1 cellular context compared by ENCODE assay signal in the genomic region with DNA sequence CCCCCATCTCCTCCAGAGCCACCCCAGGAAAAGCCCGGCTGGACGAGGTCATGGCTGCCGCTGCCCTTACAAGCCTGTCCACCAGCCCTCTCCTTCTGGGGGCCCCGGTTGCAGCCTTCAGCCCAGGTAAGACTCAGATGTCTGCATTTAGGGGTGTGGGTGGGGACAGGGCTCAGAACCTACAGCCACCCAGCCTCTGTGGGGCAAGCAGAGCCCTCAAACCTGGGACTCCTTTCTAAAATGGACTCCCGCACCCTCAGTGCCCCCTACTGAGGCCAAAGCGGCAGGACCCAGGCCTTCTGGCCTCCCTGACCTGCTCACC.
TF ChIP-seq lines count a peak whose summit lies in the region.

No MANE protein-coding gene starts in this region.

TF ChIP-seq in GM23338, 12 proteins besides CTCF, POLR2A, EP300 and RAD21 (continued from another document):
- no peak for TF ChIP-seq ETS1 (IDR thresholded peaks at IDR 0.05)
- TF ChIP-seq ZNF331 (CRISPR knock-in tag; IDR thresholded peaks at IDR 0.05; ENCODE audit: low read depth) = no peak
- TF ChIP-seq EZH2 (IDR thresholded peaks at IDR 0.05; ENCODE audit: low read depth, unreplicated experiment) = no peak
- TF ChIP-seq NANOG (IDR thresholded peaks at IDR 0.05; ENCODE audit: borderline replicate concordance) = no peak
- TF ChIP-seq JUNB (IDR thresholded peaks at IDR 0.05; ENCODE audit: unreplicated experiment) = no peak
- TF ChIP-seq ZNF462 (CRISPR knock-in tag; IDR thresholded peaks at IDR 0.05) = no peak
- TF ChIP-seq ZNF114 (CRISPR knock-in tag; IDR thresholded peaks at IDR 0.05) = no peak
